9 cellular contexts compared by ENCODE assay signal in the genomic region with DNA sequence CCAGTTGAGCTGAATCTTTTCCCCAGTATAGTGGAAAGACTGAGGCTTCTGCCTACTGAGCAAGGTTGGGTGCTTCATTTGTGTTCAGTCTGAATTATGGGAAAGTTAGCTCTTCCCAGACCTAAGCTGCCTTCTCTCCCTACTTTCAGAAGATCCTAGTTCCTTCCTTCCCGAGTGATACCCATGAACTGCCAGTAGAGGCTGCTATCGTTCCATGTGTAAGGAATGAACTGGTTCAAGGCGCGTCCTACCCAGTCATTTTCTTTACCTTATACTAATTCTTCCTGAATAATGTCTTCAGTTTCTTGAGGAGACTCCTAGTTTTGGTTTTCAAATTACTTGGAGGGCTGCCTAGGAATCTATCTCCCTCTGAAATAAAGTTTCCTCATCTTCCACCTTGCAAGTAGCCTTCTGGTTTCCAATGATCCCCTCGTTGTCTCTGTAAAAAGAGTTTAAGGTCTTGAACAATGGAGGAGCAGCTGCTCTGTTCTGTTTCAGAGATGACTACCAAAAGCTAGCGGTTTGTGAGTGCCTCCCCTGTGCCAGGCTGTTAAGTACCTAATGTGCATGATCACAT. TPM values are rescaled to one million over a fixed set of nuclear protein-coding genes. Genes with fewer than 3 reads are reported as not detected.
DNase-seq lines count a peak whose midpoint lies in the region; ATAC-seq and TF ChIP-seq lines count a peak whose summit lies in the region.
"Had no signal": no experiment of that assay in that cellular context is flagged by ENCODE, and none has a peak within 500 bp of the region (broad histone marks: within the 10 kb centered on the region; RNA-seq: fewer than 3 reads in every experiment).

No MANE protein-coding gene starts in this region.

- intact Hi-C loops in prostate gland (cut with DNase I), result loop anchor here (2.0 kb wide), 1 partner anchor 93 kb away; no protein-coding TSS in a partner anchor

- H3K27ac Mint-ChIP-seq in T-helper 17 cell, result no peak overlapping the region

- WGBS in gastroesophageal sphincter (ENCODE audit: low coverage in 1 of 2), 2 donors, result 7 to 15% methylated on average over 4 to 6 of the region's 6 CpGs
- WGBS in prostate gland, result 27% methylated on average over 6 of the region's 6 CpGs

- no peaks in the 10 kb centered on the region for H3K9me3 ChIP-seq in T-helper 17 cell (ENCODE audit: control insufficient read depth, low read length, poor library complexity, severe bottlenecking)
- H3K9me3 ChIP-seq in gastroesophageal sphincter, result no peaks in the 10 kb centered on the region
- H3K9me3 ChIP-seq in prostate gland, result no peaks in the 10 kb centered on the region

- DNase-seq in SHP77 (lab: John Stamatoyannopoulos, UW) (peak; percentile 31 to 61), SHP77 treated with DMSO at 0.1 percent for 48 hours (lab: John Stamatoyannopoulos, UW) (no peak), NB4 (ENCODE audit: low read depth) (peak; percentile 59), T-helper 17 cell (no peak), prostate gland (ENCODE audit: low spot score) (peak; percentile 33)

- peaks cover 5% of the 10 kb centered on the region for H3K36me3 Mint-ChIP-seq in T-helper 17 cell (ENCODE audit: low read depth)

- H3K27me3 ChIP-seq in gastroesophageal sphincter (no peaks in the 10 kb centered on the region), prostate gland (replicated peaks; ENCODE audit: insufficient read depth) (no peaks in the 10 kb centered on the region)

- H3K27ac ChIP-seq in gastroesophageal sphincter, result peak overlapping the region in 3 of 4 donors; percentile 27 to 62 (median 59)
- no peak overlapping the region for H3K27ac ChIP-seq in prostate gland

- TF ChIP-seq POLR2A in NB4 (IDR thresholded peaks at IDR 0.05; ENCODE audit: extremely low read depth, insufficient read length) (no peak), gastroesophageal sphincter (IDR thresholded peaks at IDR 0.05) (no peak), prostate gland (IDR thresholded peaks at IDR 0.05) (no peak)

- peak; percentile 91 for TF ChIP-seq CTCF in NB4 (IDR thresholded peaks at IDR 0.05; ENCODE audit: low read depth, low read length)
- TF ChIP-seq CTCF in gastroesophageal sphincter (IDR thresholded peaks at IDR 0.05), result peak in 3 of 4 experiments; percentile 89 to 98 (median 91)
- TF ChIP-seq CTCF in prostate gland (IDR thresholded peaks at IDR 0.05), result peak; percentile 62 to 96 (median 86)

- peaks cover 11% of the 10 kb centered on the region for H3K4me1 Mint-ChIP-seq in T-helper 17 cell

- H3K4me3 Mint-ChIP-seq in T-helper 17 cell, result no peak overlapping the region
- H3K4me3 Mint-ChIP-seq: CD4-positive, alpha-beta memory T cell had no signal

- ATAC-seq in T-helper 17 cell, result peak; percentile 42
- ATAC-seq in gastroesophageal sphincter, result peak; percentile 63
- ATAC-seq in GM18870 (IDR thresholded peaks at IDR 0.05; ENCODE audit: unreplicated experiment), result no peak
- ATAC-seq in HG02973 (IDR thresholded peaks at IDR 0.05; ENCODE audit: unreplicated experiment), result no peak

- no peaks in the 10 kb centered on the region for H3K27me3 Mint-ChIP-seq in T-helper 17 cell
- H3K27me3 Mint-ChIP-seq: CD4-positive, alpha-beta memory T cell had no signal

- TF ChIP-seq EP300 in gastroesophageal sphincter (IDR thresholded peaks at IDR 0.05), result no peak

- H3K4me3 ChIP-seq in NB4 (ENCODE audit: low read depth, low read length) (no peak overlapping the region), gastroesophageal sphincter (no peak overlapping the region), prostate gland (no peak overlapping the region)

- H3K4me1 ChIP-seq in gastroesophageal sphincter, result peaks cover 0 to 40% (median 5%) of the 10 kb centered on the region in 3 donors
- no peaks in the 10 kb centered on the region for H3K4me1 ChIP-seq in prostate gland (replicated peaks)

- H3K36me3 ChIP-seq in gastroesophageal sphincter (peaks cover 3 to 76% of the 10 kb centered on the region in 2 donors), prostate gland (peaks cover 0 to 14% of the 10 kb centered on the region in 2 donors)

RNA-seq across cellular contexts. Expression of a gene that starts 0.9 kb away (rescaled TPM):
- 1 to 10 TPM; 1.9 to 2.6 TPM for total RNA-seq in T-helper 17 cell
- 1 to 10 TPM in 3 of 4 donors, under 1 TPM in 1; 0.81 to 1.7 (median 1.4) TPM for total RNA-seq in gastroesophageal sphincter
- total RNA-seq in prostate gland, result 1 to 10 TPM in 1 of 2 donors, under 1 TPM in 1; 0.27 to 4.9 TPM

RNA-seq across cellular contexts. Expression of a gene that starts 7.6 kb away (rescaled TPM):
- total RNA-seq in T-helper 17 cell (1 to 10 TPM; 1.0 to 1.1 TPM), gastroesophageal sphincter (100 to 1,000 TPM in 2 of 4 donors, 10 to 100 TPM in 2; 48.3 to 196 (median 108) TPM), prostate gland (10 to 100 TPM; 20.7 to 57.7 TPM)

RNA-seq across cellular contexts. Expression of a gene that starts 10.2 kb away (rescaled TPM):
- total RNA-seq in T-helper 17 cell (10 to 100 TPM; 71.5 to 78.8 TPM), gastroesophageal sphincter (100 to 1,000 TPM in 1 of 4 donors, 10 to 100 TPM in 3; 60.7 to 109 (median 82.0) TPM), prostate gland (10 to 100 TPM; 68.5 to 71.1 TPM)

RNA-seq across cellular contexts. Expression of a gene that starts 19.4 kb away (rescaled TPM):
- total RNA-seq in T-helper 17 cell (100 to 1,000 TPM; 125 to 158 TPM), gastroesophageal sphincter (100 to 1,000 TPM; 143 to 185 (median 155) TPM), prostate gland (100 to 1,000 TPM in 1 of 2 donors, 10 to 100 TPM in 1; 93.9 to 139 TPM)

RNA-seq across cellular contexts. Expression of a gene that starts 44.8 kb away (rescaled TPM):
- total RNA-seq in T-helper 17 cell (not detected), gastroesophageal sphincter (under 1 TPM in 3 of 4 donors, not detected in 1; 0.20 to 0.93 (median 0.78) TPM), prostate gland (1 to 10 TPM; 1.4 to 7.7 TPM)
- total RNA-seq: CD4-positive, alpha-beta memory T cell had no signal

Comparison
In these comparisons a context has a peak if more than half of its experiments do, and no peak if none do; other contexts are left out.
1. DNase-seq: peak in SHP77 (2 of 2), NB4 (single experiment) and prostate gland (single experiment); none in SHP77 treated with DMSO at 0.1 percent for 48 hours (single experiment) and T-helper 17 cell (0 of 3).
2. ATAC-seq: peak in T-helper 17 cell (single experiment) and gastroesophageal sphincter (single experiment); none in GM18870 (single experiment) and HG02973 (single experiment).
3. H3K27ac ChIP-seq: peak in gastroesophageal sphincter (3 of 4); none in prostate gland (0 of 2).
4. RNA of a gene that starts 7.6 kb away (total RNA-seq): 48.3 to 196 TPM in gastroesophageal sphincter and 20.7 to 57.7 TPM in prostate gland; 1.0 to 1.1 TPM in T-helper 17 cell; every median in the first group is over 10 times any median in the second.
5. Peak in every context shown above with its lines, with median percentiles within 50 percentile points of each other: CTCF ChIP-seq.